Comparison of ENCODE assay signal across 8 cellular contexts in genomic region chr19:12668937-12669271, GRCh38. TPM values are rescaled to one million over a fixed set of nuclear protein-coding genes. Genes with fewer than 3 reads are reported as not detected.
DNase-seq lines count a peak whose midpoint lies in the region; ATAC-seq, FAIRE-seq and TF ChIP-seq lines count a peak whose summit lies in the region.

No MANE protein-coding gene starts in this region.

- peak overlapping the region; percentile 93 for H3K9ac ChIP-seq in Karpas-422 (ENCODE audit: low read length)

- H3K9me2 ChIP-seq in Karpas-422 (replicated peaks; ENCODE audit: insufficient read depth, low read length) = no peaks in the 10 kb centered on the region

- peak; percentile 28 for DNase-seq in Calu3
- peak; percentile 87 for DNase-seq in Karpas-422
- peak; percentile 80 for DNase-seq in activated CD8-positive, alpha-beta memory T cell treated with anti-CD3 and anti-CD28 coated beads, Interleukin-2, amount 10 ng/mL, durations not matched to agents 7 days and 5 days
- DNase-seq in effector memory CD8-positive, alpha-beta T cell = peak; percentile 63 to 73 (median 69)
- peak; percentile 45 for DNase-seq in midbrain (lab: John Stamatoyannopoulos, UW)
- DNase-seq in stimulated activated CD8-positive, alpha-beta memory T cell treated with anti-CD3 and anti-CD28 coated beads, Interleukin-4, amount 100 ng/mL, for 4 hours (ENCODE audit: low read depth in 2 of 2, low spot score in 1 of 2) = peak; percentile 37 to 42
- no peak for DNase-seq in H54 (ENCODE audit: insufficient read length, low spot score)

- no peaks in the 10 kb centered on the region for H3K27me3 ChIP-seq in Karpas-422 (ENCODE audit: low read length)

- FAIRE-seq in H54 (lab: Jason Lieb, UNC) = no peak

- H3K4me1 ChIP-seq in Karpas-422 (ENCODE audit: low read length) = peaks cover 47% of the 10 kb centered on the region

- H3K36me3 ChIP-seq in Karpas-422 (ENCODE audit: insufficient read depth, low read length) = peaks cover 11% of the 10 kb centered on the region

- no peaks in the 10 kb centered on the region for H3K9me3 Mint-ChIP-seq in Calu3 (ENCODE audit: low read depth, unreplicated experiment)
- H3K9me3 Mint-ChIP-seq in activated CD8-positive, alpha-beta memory T cell treated with anti-CD3 and anti-CD28 coated beads, Interleukin-2, amount 10 ng/mL, durations not matched to agents 7 days and 5 days (ENCODE audit: low read depth) = no peaks in the 10 kb centered on the region
- H3K9me3 Mint-ChIP-seq in effector memory CD8-positive, alpha-beta T cell = no peaks in the 10 kb centered on the region

- peaks cover 8% of the 10 kb centered on the region for H3K4me1 Mint-ChIP-seq in Calu3 (ENCODE audit: low read depth, unreplicated experiment)
- H3K4me1 Mint-ChIP-seq in activated CD8-positive, alpha-beta memory T cell treated with anti-CD3 and anti-CD28 coated beads, Interleukin-2, amount 10 ng/mL, durations not matched to agents 7 days and 5 days = peaks cover 55% of the 10 kb centered on the region
- H3K4me1 Mint-ChIP-seq in effector memory CD8-positive, alpha-beta T cell (ENCODE audit: low read depth in 2 of 2) = peaks cover 43 to 56% of the 10 kb centered on the region in 2 donors

- H3K4me3 Mint-ChIP-seq in Calu3 (ENCODE audit: low read depth, unreplicated experiment) = peak overlapping the region; percentile 88
- H3K4me3 Mint-ChIP-seq in activated CD8-positive, alpha-beta memory T cell treated with anti-CD3 and anti-CD28 coated beads, Interleukin-2, amount 10 ng/mL, durations not matched to agents 7 days and 5 days = peak overlapping the region; percentile 88
- H3K4me3 Mint-ChIP-seq in effector memory CD8-positive, alpha-beta T cell = peak overlapping the region; percentile 96 to 97

- H3K36me3 Mint-ChIP-seq in Calu3 (ENCODE audit: insufficient read depth, unreplicated experiment) = peaks cover 59% of the 10 kb centered on the region
- peaks cover 16% of the 10 kb centered on the region for H3K36me3 Mint-ChIP-seq in activated CD8-positive, alpha-beta memory T cell treated with anti-CD3 and anti-CD28 coated beads, Interleukin-2, amount 10 ng/mL, durations not matched to agents 7 days and 5 days
- peaks cover 52% of the 10 kb centered on the region for H3K36me3 Mint-ChIP-seq in effector memory CD8-positive, alpha-beta T cell (ENCODE audit: insufficient read depth)

- H3K9me3 ChIP-seq in Karpas-422 (ENCODE audit: low read length) = no peaks in the 10 kb centered on the region

- no peaks in the 10 kb centered on the region for H3K27me3 Mint-ChIP-seq in Calu3 (ENCODE audit: unreplicated experiment)
- H3K27me3 Mint-ChIP-seq in activated CD8-positive, alpha-beta memory T cell treated with anti-CD3 and anti-CD28 coated beads, Interleukin-2, amount 10 ng/mL, durations not matched to agents 7 days and 5 days = no peaks in the 10 kb centered on the region
- H3K27me3 Mint-ChIP-seq in effector memory CD8-positive, alpha-beta T cell = no peaks in the 10 kb centered on the region

- CTCF ChIA-PET in Calu3 (lab: Charles Lee) = interaction anchor here (0.6 kb wide), 1 partner anchor 152 kb away, joined by 4 read pairs; no protein-coding TSS in a partner anchor
- CTCF ChIA-PET in activated CD8-positive, alpha-beta memory T cell treated with anti-CD3 and anti-CD28 coated beads, Interleukin-2, amount 10 ng/mL, durations not matched to agents 7 days and 5 days (lab: Charles Lee) = interaction anchor here (1.3 to 5.8 kb wide), 8 partner anchors 9 to 105 kb away, joined by 3 to 40 read pairs (median 4); partner anchors contain the start of gene DHPS

- intact Hi-C loops in Calu3 (cut with micrococcal nuclease; ENCODE audit: unreplicated experiment) = loop anchor here (5.0 kb wide), 1 partner anchor 107 kb away; no protein-coding TSS in a partner anchor

- peaks cover 63% of the 10 kb centered on the region for H3K79me2 ChIP-seq in Karpas-422 (ENCODE audit: low read length)

- TF ChIP-seq POLR2A in H54 (IDR thresholded peaks at IDR 0.05; ENCODE audit: low read depth, low read length) = no peak

- H3K27ac ChIP-seq in Karpas-422 (ENCODE audit: low read length) = peak overlapping the region; percentile 80

- peak overlapping the region; percentile 89 for H3K4me2 ChIP-seq in Karpas-422 (ENCODE audit: low read depth, low read length, poor library complexity, severe bottlenecking)

- TSS peak; percentile 62 for BruUV-seq in Calu3 (replicated peaks; lab: Mats Ljungman, UMichigan)

- H4K20me1 ChIP-seq in Karpas-422 (ENCODE audit: insufficient read depth, low read depth, low read length) = no peaks in the 10 kb centered on the region

- ATAC-seq in activated CD8-positive, alpha-beta memory T cell treated with anti-CD3 and anti-CD28 coated beads, Interleukin-2, amount 10 ng/mL, durations not matched to agents 7 days and 5 days = peak; percentile 37
- ATAC-seq in effector memory CD8-positive, alpha-beta T cell (replicated peaks) = peak; percentile 56
- no peak for ATAC-seq in HG03039 (IDR thresholded peaks at IDR 0.05; ENCODE audit: unreplicated experiment)

- peak overlapping the region; percentile 95 for H3K27ac Mint-ChIP-seq in Calu3 (ENCODE audit: unreplicated experiment)
- peak overlapping the region; percentile 100 for H3K27ac Mint-ChIP-seq in activated CD8-positive, alpha-beta memory T cell treated with anti-CD3 and anti-CD28 coated beads, Interleukin-2, amount 10 ng/mL, durations not matched to agents 7 days and 5 days
- peak overlapping the region; percentile 98 to 99 for H3K27ac Mint-ChIP-seq in effector memory CD8-positive, alpha-beta T cell

- TF ChIP-seq CTCF in Calu3 (IDR thresholded peaks at IDR 0.05; ENCODE audit: unreplicated experiment) = no peak

- H2AFZ ChIP-seq in Karpas-422 (ENCODE audit: low read length) = peak overlapping the region; percentile 98; the same call in 1 of the 2 replicates

- peak overlapping the region; percentile 85 for H3K4me3 ChIP-seq in Karpas-422 (ENCODE audit: low read length)

RNA-seq across cellular contexts. Expression of gene WDR83, which starts 2.3 kb away (rescaled TPM):
- total RNA-seq in Calu3 (2022) = 10.1 and 10.8 TPM in 2 replicates
- total RNA-seq in Karpas-422 (2014; rRNA removed; shearing (Covaris generic); ENCODE audit: low replicate concordance) = 13.3 and 16.5 TPM in 2 replicates
- 10 to 100 TPM; 21.4 to 22.0 TPM for total RNA-seq in activated CD8-positive, alpha-beta memory T cell treated with anti-CD3 and anti-CD28 coated beads, Interleukin-2, amount 10 ng/mL, durations not matched to agents 7 days and 5 days

RNA-seq across cellular contexts. Expression of gene MAN2B1, which starts 2.4 kb away (rescaled TPM):
- total RNA-seq in Calu3 (2022) = 76.9 and 84.4 TPM in 2 replicates
- total RNA-seq in Karpas-422 (2014; rRNA removed; shearing (Covaris generic); ENCODE audit: low replicate concordance) = 77.2 and 94.3 TPM in 2 replicates
- total RNA-seq in activated CD8-positive, alpha-beta memory T cell treated with anti-CD3 and anti-CD28 coated beads, Interleukin-2, amount 10 ng/mL, durations not matched to agents 7 days and 5 days = 100 to 1,000 TPM; 102 to 118 TPM

RNA-seq across cellular contexts. Expression of gene DHPS, which starts 12.8 kb away (rescaled TPM):
- 57.6 and 69.1 TPM in 2 replicates for total RNA-seq in Calu3 (2022)
- total RNA-seq in Karpas-422 (2014; rRNA removed; shearing (Covaris generic); ENCODE audit: low replicate concordance) = 62.2 and 90.8 TPM in 2 replicates
- 100 to 1,000 TPM; 106 to 111 TPM for total RNA-seq in activated CD8-positive, alpha-beta memory T cell treated with anti-CD3 and anti-CD28 coated beads, Interleukin-2, amount 10 ng/mL, durations not matched to agents 7 days and 5 days

RNA-seq across cellular contexts. Expression of gene GNG14, which starts 18.9 kb away (rescaled TPM):
- not detected in 2 replicates for total RNA-seq in Calu3 (2022)
- total RNA-seq in Karpas-422 (2014; rRNA removed; shearing (Covaris generic); ENCODE audit: low replicate concordance) = not detected in 2 replicates
- not detected for total RNA-seq in activated CD8-positive, alpha-beta memory T cell treated with anti-CD3 and anti-CD28 coated beads, Interleukin-2, amount 10 ng/mL, durations not matched to agents 7 days and 5 days

RNA-seq across cellular contexts. Expression of gene FBXW9, which starts 27.5 kb away (rescaled TPM):
- total RNA-seq in Calu3 (2022) = 6.7 and 7.1 TPM in 2 replicates
- total RNA-seq in Karpas-422 (2014; rRNA removed; shearing (Covaris generic); ENCODE audit: low replicate concordance) = 2.1 and 12.8 TPM in 2 replicates
- total RNA-seq in activated CD8-positive, alpha-beta memory T cell treated with anti-CD3 and anti-CD28 coated beads, Interleukin-2, amount 10 ng/mL, durations not matched to agents 7 days and 5 days = 1 to 10 TPM; 5.2 to 6.3 TPM
